Comparison of ENCODE assay signal across 11 cellular contexts in the genomic region with DNA sequence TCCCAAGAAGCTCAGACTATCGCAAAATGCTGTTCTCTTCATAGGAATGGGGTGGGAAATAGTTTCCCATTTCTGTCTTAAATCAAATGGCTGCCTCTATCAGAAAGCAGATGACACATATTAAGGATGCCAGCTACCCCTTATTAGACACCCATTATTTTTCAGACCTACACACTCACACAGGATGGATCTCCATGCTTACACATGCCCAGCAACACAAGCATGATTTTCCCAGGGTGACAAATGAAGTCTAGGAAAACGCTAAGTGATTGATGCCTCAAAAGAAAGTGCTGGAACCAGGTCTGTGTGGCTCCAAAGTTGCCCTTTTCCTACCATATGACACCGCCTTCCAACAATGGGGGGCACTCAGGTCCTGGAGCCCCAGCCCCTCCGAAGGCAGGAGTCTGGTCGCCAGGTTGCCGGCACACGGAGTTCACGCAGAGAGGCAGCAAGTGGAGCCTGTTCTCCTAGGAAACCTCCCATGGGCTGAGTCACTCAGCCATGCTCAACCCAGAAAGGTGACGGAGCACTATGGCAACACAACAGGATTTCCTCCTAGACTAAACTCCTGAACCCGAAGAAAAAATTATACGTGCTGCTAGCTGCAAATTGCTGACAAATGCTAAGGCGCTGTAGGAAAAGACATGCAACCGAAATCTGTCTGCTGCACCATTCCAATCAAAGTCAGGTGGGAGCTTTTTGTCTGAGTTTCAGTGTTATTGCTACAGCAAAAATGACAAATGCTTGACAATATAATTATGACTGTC. TPM values are rescaled to one million over a fixed set of nuclear protein-coding genes. Genes with fewer than 3 reads are reported as not detected.
DNase-seq lines count a peak whose midpoint lies in the region; ATAC-seq and TF ChIP-seq lines count a peak whose summit lies in the region.
"Had no signal": no experiment of that assay in that cellular context is flagged by ENCODE, and none has a peak within 500 bp of the region (broad histone marks: within the 10 kb centered on the region; RNA-seq: fewer than 3 reads in every experiment).

No MANE protein-coding gene starts in this region.

- H3K27me3 ChIP-seq in CD4-positive, alpha-beta memory T cell (ENCODE audit: insufficient read depth, low read length), result no peaks in the 10 kb centered on the region

- no peak overlapping the region for H3K27ac ChIP-seq in CD4-positive, alpha-beta memory T cell (ENCODE audit: low read depth, low read length)
- peak overlapping the region; percentile 27; the same call in 1 of the 2 replicates for H3K27ac ChIP-seq in RWPE1
- H3K27ac ChIP-seq: KMS-11 had no signal

- ATAC-seq in HG03442 (IDR thresholded peaks at IDR 0.05; ENCODE audit: unreplicated experiment) (no peak), HG03097 (IDR thresholded peaks at IDR 0.05; ENCODE audit: low FRiP score, unreplicated experiment) (no peak)

- POLR2A ChIA-PET in CD4-positive, alpha-beta memory T cell (lab: Charles Lee; ENCODE audit: partially characterized antibody), result interaction anchor here (0.5 to 1.6 kb wide), 5 partner anchors 11 to 794 kb away, joined by 3 to 7 read pairs (median 3); no protein-coding TSS in a partner anchor
- POLR2A ChIA-PET in RWPE1 (lab: Yijun Ruan, JAX; ENCODE audit: low non-redundant PET), result no interaction called here

- peaks cover 0 to 2% (median 0%) of the 10 kb centered on the region in 8 donors for H3K9me3 Mint-ChIP-seq in CD4-positive, alpha-beta memory T cell
- H3K9me3 Mint-ChIP-seq in osteocyte (ENCODE audit: unreplicated experiment), result no peaks in the 10 kb centered on the region
- no peaks in the 10 kb centered on the region for H3K9me3 Mint-ChIP-seq in activated T-cell treated with anti-CD3 and anti-CD28 coated beads, Interleukin-2, amount 50 U/mL, for 24 hours

- H3K9me3 ChIP-seq in CD4-positive, alpha-beta memory T cell (ENCODE audit: control insufficient read depth in 1 of 2, low read length in 2 of 2), result no peaks in the 10 kb centered on the region

- peaks cover 14 to 37% of the 10 kb centered on the region in 2 donors for H3K36me3 Mint-ChIP-seq in CD4-positive, alpha-beta memory T cell
- H3K36me3 Mint-ChIP-seq in osteocyte (ENCODE audit: unreplicated experiment), result peaks cover 9% of the 10 kb centered on the region
- H3K36me3 Mint-ChIP-seq in activated T-cell treated with anti-CD3 and anti-CD28 coated beads, Interleukin-2, amount 50 U/mL, for 24 hours (ENCODE audit: low read depth), result peaks cover 62% of the 10 kb centered on the region

- no peak for TF ChIP-seq CTCF in RWPE1 (conservative IDR thresholded peaks at IDR 0.05; ENCODE audit: low read depth)
- no peak for TF ChIP-seq CTCF in fibroblast of the aortic adventitia (IDR thresholded peaks at IDR 0.05; ENCODE audit: insufficient read depth, low read length)
- no peak for TF ChIP-seq CTCF in osteocyte (IDR thresholded peaks at IDR 0.05)
- no peak for TF ChIP-seq CTCF in GM13976 (IDR thresholded peaks at IDR 0.05; ENCODE audit: borderline replicate concordance, control extremely low read depth, extremely low read depth, insufficient read depth, missing control alignments)

- peaks cover 6% of the 10 kb centered on the region for H3K36me3 ChIP-seq in CD4-positive, alpha-beta memory T cell (ENCODE audit: insufficient read depth, low read length)

- peak overlapping the region in 3 of 8 donors; percentile 6 to 52 (median 43) for H3K4me3 Mint-ChIP-seq in CD4-positive, alpha-beta memory T cell
- H3K4me3 Mint-ChIP-seq in osteocyte (ENCODE audit: unreplicated experiment), result no peak overlapping the region
- no peak overlapping the region for H3K4me3 Mint-ChIP-seq in activated T-cell treated with anti-CD3 and anti-CD28 coated beads, Interleukin-2, amount 50 U/mL, for 24 hours

- peaks cover 98% of the 10 kb centered on the region for H3K4me1 ChIP-seq in CD4-positive, alpha-beta memory T cell (ENCODE audit: insufficient read depth, low read length)

- H3K27me3 Mint-ChIP-seq in CD4-positive, alpha-beta memory T cell, result no peaks in the 10 kb centered on the region
- no peaks in the 10 kb centered on the region for H3K27me3 Mint-ChIP-seq in osteocyte (ENCODE audit: unreplicated experiment)
- no peaks in the 10 kb centered on the region for H3K27me3 Mint-ChIP-seq in activated T-cell treated with anti-CD3 and anti-CD28 coated beads, Interleukin-2, amount 50 U/mL, for 24 hours

- intact Hi-C loops in CD4-positive, alpha-beta memory T cell (cut with micrococcal nuclease), result no loop called here

- CTCF ChIA-PET in CD4-positive, alpha-beta memory T cell (lab: Charles Lee; ENCODE audit: partially characterized antibody), result interaction anchor here (1.0 to 2.9 kb wide), 2 partner anchors 9 to 41 kb away, joined by 4 to 9 read pairs; no protein-coding TSS in a partner anchor
- CTCF ChIA-PET in RWPE1 (lab: Yijun Ruan, JAX), result interaction anchor here (1.4 kb wide), 1 partner anchor 41 kb away, joined by 3 read pairs; no protein-coding TSS in a partner anchor

- in situ Hi-C loops in GM13976 (cut with MboI; ENCODE audit: low sequenced_read_pairs, unreplicated experiment), result no loop called here

- no peak for DNase-seq in CD4-positive, alpha-beta memory T cell
- DNase-seq in RWPE1 (ENCODE audit: low spot score), result peak; percentile 89
- DNase-seq in fibroblast of the aortic adventitia (ENCODE audit: low read depth), result peak; percentile 61
- no peak for DNase-seq in osteocyte (ENCODE audit: extremely low spot score, unreplicated experiment)
- DNase-seq in GM13976 (ENCODE audit: low spot score), result no peak
- no peak for DNase-seq in activated T-cell treated with anti-CD3 and anti-CD28 coated beads, Interleukin-2, amount 50 U/mL, for 24 hours
- DNase-seq: activated gamma-delta T cell; stimulated activated CD4-positive, alpha-beta T cell treated with anti-CD3 and anti-CD28 coated beads, Interleukin-2, amount 100 ng/mL, for 24 hours had no signal

- H3K4me3 ChIP-seq in CD4-positive, alpha-beta memory T cell (ENCODE audit: low read length in 2 of 2), result no peak overlapping the region
- no peak overlapping the region for H3K4me3 ChIP-seq in fibroblast of the aortic adventitia (ENCODE audit: low read depth, low read length)

- peak overlapping the region in 6 of 7 donors; percentile 1 to 36 (median 16) for H3K27ac Mint-ChIP-seq in CD4-positive, alpha-beta memory T cell
- peak overlapping the region; percentile 85 for H3K27ac Mint-ChIP-seq in osteocyte (ENCODE audit: unreplicated experiment)
- H3K27ac Mint-ChIP-seq in activated T-cell treated with anti-CD3 and anti-CD28 coated beads, Interleukin-2, amount 50 U/mL, for 24 hours, result no peak overlapping the region

- peaks cover 78 to 100% (median 91%) of the 10 kb centered on the region in 4 donors for H3K4me1 Mint-ChIP-seq in CD4-positive, alpha-beta memory T cell
- H3K4me1 Mint-ChIP-seq in osteocyte (ENCODE audit: unreplicated experiment), result peaks cover 64% of the 10 kb centered on the region
- H3K4me1 Mint-ChIP-seq in activated T-cell treated with anti-CD3 and anti-CD28 coated beads, Interleukin-2, amount 50 U/mL, for 24 hours (ENCODE audit: low read depth), result peaks cover 98% of the 10 kb centered on the region

RNA-seq across cellular contexts. Expression of gene VOPP1, which starts 19.8 kb away (rescaled TPM):
- total RNA-seq in CD4-positive, alpha-beta memory T cell, result 10 to 100 TPM; 91.0 to 98.7 TPM
- 10 to 100 TPM; 43.0 to 90.4 TPM for polyA plus RNA-seq in CD4-positive, alpha-beta memory T cell
- total RNA-seq in fibroblast of the aortic adventitia (ENCODE audit: low replicate concordance) (46.1 and 89.4 TPM in 2 replicates), osteocyte (86.6 and 88.6 TPM in 2 replicates)

Comparison
In these comparisons a context has a peak if more than half of its experiments do, and no peak if none do; other contexts are left out.
1. DNase-seq: peak in RWPE1 (single experiment) and fibroblast of the aortic adventitia (single experiment); none in CD4-positive, alpha-beta memory T cell (0 of 5), osteocyte (single experiment), GM13976 (single experiment) and activated T-cell treated with anti-CD3 and anti-CD28 coated beads, Interleukin-2, amount 50 U/mL, for 24 hours (single experiment).